In genomic region chr12:22252057-22252456, GRCh38 we compare ENCODE assay signal across 22 cellular contexts.
DNase-seq lines count a peak whose midpoint lies in the region; ATAC-seq and TF ChIP-seq lines count a peak whose summit lies in the region.
"Had no signal": no experiment of that assay in that cellular context is flagged by ENCODE, and none has a peak within 500 bp of the region (broad histone marks: within the 10 kb centered on the region; RNA-seq: fewer than 3 reads in every experiment).

No MANE protein-coding gene starts in this region.

- no peak overlapping the region for H3K4me3 ChIP-seq in testis
- H3K4me3 ChIP-seq: BLaER1, GM12878 had no signal

- H3K4me1 ChIP-seq in testis, result no peaks in the 10 kb centered on the region
- H3K4me1 ChIP-seq: BE2C had no signal

- ATAC-seq in left ventricle myocardium superior (peak; percentile 31), Right ventricle myocardium inferior (no peak)
- ATAC-seq: GM12878 had no signal

- DNase-seq in left ventricle myocardium superior, result no peak
- no peak for DNase-seq in Right ventricle myocardium inferior (ENCODE audit: missing footprints)
- DNase-seq in NCI-H774 (lab: John Stamatoyannopoulos, UW), result no peak
- DNase-seq in testis, result no peak
- DNase-seq: 8988T; ACHN; BE2C; C1 segment of cervical spinal cord; CD4-positive, alpha-beta memory T cell; CD4-positive, CD25-positive, alpha-beta regulatory T cell; CD8-positive, alpha-beta memory T cell; COR-L47; DMS 273 treated with DMSO at 0.1 percent for 48 hours; DMS153; DMS53; DMS79; DND-41; EL; GDM1 had no signal

- H3K36me3 ChIP-seq in testis (ENCODE audit: low read depth, missing control alignments), result no peaks in the 10 kb centered on the region
- H3K36me3 ChIP-seq: BE2C, BLaER1 had no signal

- TF ChIP-seq CTCF in VCaP (conservative IDR thresholded peaks at IDR 0.05) (no peak), testis (IDR thresholded peaks at IDR 0.05) (no peak)

- H3K27me3 ChIP-seq in testis, result no peaks in the 10 kb centered on the region

- WGBS in testis, 2 donors, result 65 to 68% methylated on average over 3 of the region's 3 CpGs

- no peak for TF ChIP-seq POLR2A in testis (IDR thresholded peaks at IDR 0.05)

- intact Hi-C loops in left ventricle myocardium superior (cut with micrococcal nuclease) (no loop called here), Right ventricle myocardium inferior (cut with DNase I) (no loop called here), testis (cut with DNase I; ENCODE audit: low total_unique reads) (no loop called here)

- no peaks in the 10 kb centered on the region for H3K9me3 ChIP-seq in testis
- H3K9me3 ChIP-seq: BE2C, BLaER1 had no signal

- H3K27ac ChIP-seq in VCaP, result peak overlapping the region; percentile 71; the same call in 1 of the 2 replicates
- no peak overlapping the region for H3K27ac ChIP-seq in testis
- H3K27ac ChIP-seq: BLaER1 had no signal
